Comparison of ENCODE assay signal across 1 cellular context in the genomic region with DNA sequence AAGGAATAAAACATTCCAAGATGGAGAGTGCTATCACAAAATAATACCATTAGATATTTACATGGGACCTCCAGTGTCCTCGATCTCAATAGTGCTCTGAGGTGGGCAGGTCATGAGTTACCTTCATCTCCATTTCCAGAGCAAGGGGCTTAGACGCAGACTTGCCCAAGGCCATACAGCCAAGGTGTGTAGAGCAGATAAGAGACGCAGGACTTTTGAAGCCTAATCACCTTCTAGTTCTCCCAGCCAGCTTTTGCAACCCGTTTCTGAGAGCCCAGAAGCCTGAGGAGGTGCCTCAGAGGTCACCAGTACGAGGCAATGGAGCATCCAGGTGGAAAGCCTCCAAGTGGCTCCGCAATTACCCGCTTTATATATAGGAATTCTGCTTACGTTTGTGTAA.
A peak's percentile ranks its signal among the peaks of the same experiment; 100 is the strongest.
TF ChIP-seq lines count a peak whose summit lies in the region.

No MANE protein-coding gene starts in this region.

TF ChIP-seq in K562, 482 proteins besides CTCF, POLR2A, EP300 and RAD21 (continued from another document):
- no peak for TF ChIP-seq E2F4 (CRISPR knock-in tag; IDR thresholded peaks at IDR 0.05; ENCODE audit: low read depth)
- 0 out of 2 replicates have a peak, but pooled peaks have one; percentile 58 for TF ChIP-seq ZEB2 (IDR thresholded peaks at IDR 0.05)
- TF ChIP-seq TAL1 (IDR thresholded peaks at IDR 0.05), result peak; percentile 78
- TF ChIP-seq ARID1B (IDR thresholded peaks at IDR 0.05), result peak; percentile 80
- TF ChIP-seq ZKSCAN8 (CRISPR knock-in tag; IDR thresholded peaks at IDR 0.05), result no peak
- TF ChIP-seq HNRNPL (IDR thresholded peaks at IDR 0.05; ENCODE audit: low read depth, low read length), result no peak
- TF ChIP-seq TEAD4 (IDR thresholded peaks at IDR 0.05; ENCODE audit: low read length), result peak; percentile 83
- TF ChIP-seq TEAD4 (CRISPR knock-in tag; IDR thresholded peaks at IDR 0.05; ENCODE audit: borderline replicate concordance), result no peak
- TF ChIP-seq NR2C1 (IDR thresholded peaks at IDR 0.05), result no peak
- no peak for TF ChIP-seq NR2C1 (tag; IDR thresholded peaks at IDR 0.05)
- 0 out of 3 replicates have a peak, but pooled peaks of 1 of the 2 experiments have one; percentile 43 for TF ChIP-seq CBX3 (IDR thresholded peaks at IDR 0.05; ENCODE audit: borderline replicate concordance in 1 of 2, low read length in 2 of 2)
- TF ChIP-seq DPF2 (IDR thresholded peaks at IDR 0.05), result peak; percentile 55; the same call in 1 of the 2 replicates
- peak; percentile 64 for TF ChIP-seq CBFA2T2 (conservative IDR thresholded peaks at IDR 0.05)
- peak; percentile 43; the same call in 1 of the 2 replicates for TF ChIP-seq NCOR1 (IDR thresholded peaks at IDR 0.05)
- no peak for TF ChIP-seq ZNF583 (CRISPR knock-in tag; IDR thresholded peaks at IDR 0.05)
- 0 out of 2 replicates have a peak, but pooled peaks have one; percentile 10 for TF ChIP-seq MTA2 (IDR thresholded peaks at IDR 0.05; ENCODE audit: low read depth)
- TF ChIP-seq CBFA2T3 (IDR thresholded peaks at IDR 0.05), result peak; percentile 77
- peak; percentile 44; the same call in 1 of the 2 replicates for TF ChIP-seq PML (IDR thresholded peaks at IDR 0.05; ENCODE audit: low read length)
- TF ChIP-seq EHMT2 (IDR thresholded peaks at IDR 0.05), result peak; percentile 75
- TF ChIP-seq TRIM24 (IDR thresholded peaks at IDR 0.05), result 0 out of 4 replicates have a peak, but pooled peaks of 1 of the 2 experiments have one; percentile 14
- peak; percentile 67 for TF ChIP-seq TCF3 (CRISPR knock-in tag; IDR thresholded peaks at IDR 0.05)
- peak; percentile 53; the same call in 1 of the 2 replicates for TF ChIP-seq POLR2AphosphoS5 (IDR thresholded peaks at IDR 0.05; ENCODE audit: control insufficient read depth, insufficient read depth, low read depth, low read length)
- peak; percentile 82 for TF ChIP-seq CXXC5 (CRISPR knock-in tag; IDR thresholded peaks at IDR 0.05)
